Comparison of ENCODE assay signal across 1 cellular context in genomic region chr16:70380919-70381603, GRCh38.
TF ChIP-seq lines count a peak whose summit lies in the region.

No MANE protein-coding gene starts in this region.

TF ChIP-seq in HEK293, 187 proteins besides CTCF, POLR2A, EP300 and RAD21 (continued from another document and continues in another):
- TF ChIP-seq MEIS1 (CRISPR knock-in tag; IDR thresholded peaks at IDR 0.05; ENCODE audit: borderline replicate concordance) (no peak), ZNF558 (tag by site-specific recombination; IDR thresholded peaks at IDR 0.05) (no peak), ZNF514 (tag by site-specific recombination; IDR thresholded peaks at IDR 0.05) (no peak), ZNF610 (tag by site-specific recombination; IDR thresholded peaks at IDR 0.05; ENCODE audit: borderline replicate concordance) (no peak), ZBTB44 (tag by site-specific recombination; IDR thresholded peaks at IDR 0.05) (no peak), YY2 (tag by site-specific recombination; IDR thresholded peaks at IDR 0.05) (peak; percentile 83), ZNF600 (tag by site-specific recombination; IDR thresholded peaks at IDR 0.05) (no peak), ZNF23 (tag by site-specific recombination; IDR thresholded peaks at IDR 0.05; ENCODE audit: borderline replicate concordance) (no peak), ZSCAN18 (tag by site-specific recombination; IDR thresholded peaks at IDR 0.05) (no peak), ZNF704 (tag by site-specific recombination; IDR thresholded peaks at IDR 0.05) (no peak), ZNF350 (tag by site-specific recombination; IDR thresholded peaks at IDR 0.05) (no peak), ZNF664 (tag by site-specific recombination; IDR thresholded peaks at IDR 0.05) (no peak), ZNF658 (tag by site-specific recombination; IDR thresholded peaks at IDR 0.05) (no peak), ZNF324 (tag by site-specific recombination; IDR thresholded peaks at IDR 0.05) (peak; percentile 35; the same call in 1 of the 2 replicates), ZNF266 (tag by site-specific recombination; IDR thresholded peaks at IDR 0.05; ENCODE audit: low read depth) (no peak), SALL2 (tag by site-specific recombination; IDR thresholded peaks at IDR 0.05; ENCODE audit: borderline replicate concordance) (no peak), ZNF302 (tag by site-specific recombination; IDR thresholded peaks at IDR 0.05; ENCODE audit: low read depth) (no peak), ZNF248 (tag by site-specific recombination; IDR thresholded peaks at IDR 0.05) (no peak), ZBTB26 (tag by site-specific recombination; optimal IDR thresholded peaks at IDR 0.05) (no peak), YY1 (tag by site-specific recombination; IDR thresholded peaks at IDR 0.05) (0 out of 2 replicates have a peak, but pooled peaks have one; percentile 64), ZSCAN16 (tag by site-specific recombination; IDR thresholded peaks at IDR 0.05) (no peak; the same call in 1 of the 2 replicates), ZNF677 (tag by site-specific recombination; IDR thresholded peaks at IDR 0.05) (no peak), WT1 (tag by site-specific recombination; IDR thresholded peaks at IDR 0.05) (peak; percentile 16; the same call in 1 of the 2 replicates), HIC1 (tag by site-specific recombination; IDR thresholded peaks at IDR 0.05) (no peak), ELK4 (IDR thresholded peaks at IDR 0.05; ENCODE audit: borderline replicate concordance, low read depth, low read length) (no peak), MYNN (tag by site-specific recombination; IDR thresholded peaks at IDR 0.05; ENCODE audit: borderline replicate concordance) (no peak), ZNF629 (tag by site-specific recombination; IDR thresholded peaks at IDR 0.05) (no peak), ZNF776 (tag by site-specific recombination; IDR thresholded peaks at IDR 0.05; ENCODE audit: borderline replicate concordance) (no peak), ZNF138 (tag by site-specific recombination; IDR thresholded peaks at IDR 0.05; ENCODE audit: borderline replicate concordance) (no peak), ZNF239 (tag by site-specific recombination; IDR thresholded peaks at IDR 0.05) (no peak), ZBTB48 (tag by site-specific recombination; IDR thresholded peaks at IDR 0.05) (peak; percentile 53; the same call in 1 of the 2 replicates), ZFHX2 (tag by site-specific recombination; conservative IDR thresholded peaks at IDR 0.05) (no peak), GLIS2 (tag by site-specific recombination; IDR thresholded peaks at IDR 0.05) (peak; percentile 82), BCL6B (tag by site-specific recombination; IDR thresholded peaks at IDR 0.05) (no peak), ZNF366 (tag by site-specific recombination; conservative IDR thresholded peaks at IDR 0.05) (peak; percentile 81), ZBTB7A (tag by site-specific recombination; IDR thresholded peaks at IDR 0.05; ENCODE audit: low read depth) (peak; percentile 61; the same call in 1 of the 2 replicates), ZNF2 (tag by site-specific recombination; IDR thresholded peaks at IDR 0.05) (peak; percentile 53; the same call in 1 of the 2 replicates), ATF2 (tag by site-specific recombination; IDR thresholded peaks at IDR 0.05; ENCODE audit: low read depth) (no peak), ZNF398 (tag by site-specific recombination; IDR thresholded peaks at IDR 0.05) (no peak), ZNF274 (IDR thresholded peaks at IDR 0.05; ENCODE audit: low read length) (no peak), ZNF274 (tag by site-specific recombination; IDR thresholded peaks at IDR 0.05; ENCODE audit: borderline replicate concordance) (no peak), ZNF335 (tag by site-specific recombination; conservative IDR thresholded peaks at IDR 0.05) (peak; percentile 81), ZNF530 (tag by site-specific recombination; IDR thresholded peaks at IDR 0.05; ENCODE audit: low read depth) (no peak), ZNF548 (tag by site-specific recombination; IDR thresholded peaks at IDR 0.05) (no peak), ZNF157 (tag by site-specific recombination; IDR thresholded peaks at IDR 0.05) (no peak), TCF7L2 (IDR thresholded peaks at IDR 0.05; ENCODE audit: borderline replicate concordance, low read depth, low read length) (no peak), ZNF660 (tag by site-specific recombination; IDR thresholded peaks at IDR 0.05) (peak; percentile 47), FEZF1 (tag by site-specific recombination; IDR thresholded peaks at IDR 0.05) (no peak), ZNF174 (tag by site-specific recombination; IDR thresholded peaks at IDR 0.05) (no peak), ZNF529 (tag by site-specific recombination; IDR thresholded peaks at IDR 0.05; ENCODE audit: insufficient replicate concordance) (no peak), AEBP2 (tag by site-specific recombination; IDR thresholded peaks at IDR 0.05; ENCODE audit: borderline replicate concordance) (no peak), ZNF785 (tag by site-specific recombination; IDR thresholded peaks at IDR 0.05) (no peak), ZNF202 (tag by site-specific recombination; IDR thresholded peaks at IDR 0.05; ENCODE audit: borderline replicate concordance) (no peak), ZNF707 (tag by site-specific recombination; IDR thresholded peaks at IDR 0.05) (no peak)
